ENCODE assay signal across 20 cellular contexts in genomic region chr10:89695307-89695706, GRCh38. TPM values are rescaled to one million over a fixed set of nuclear protein-coding genes. Genes with fewer than 3 reads are reported as not detected.
DNase-seq lines count a peak whose midpoint lies in the region; ATAC-seq and TF ChIP-seq lines count a peak whose summit lies in the region.
"Had no signal": no experiment of that assay in that cellular context is flagged by ENCODE, and none has a peak within 500 bp of the region (broad histone marks: within the 10 kb centered on the region; RNA-seq: fewer than 3 reads in every experiment).

No MANE protein-coding gene starts in this region.

- no peaks in the 10 kb centered on the region for H3K27me3 ChIP-seq in HUES64 (ENCODE audit: insufficient read depth, low read length)
- no peaks in the 10 kb centered on the region for H3K27me3 ChIP-seq in foreskin keratinocyte

- H3K4me1 ChIP-seq in HUES64 (ENCODE audit: insufficient read depth, low read length) (peaks cover 20% of the 10 kb centered on the region), foreskin keratinocyte (peaks cover 10% of the 10 kb centered on the region)

- H3K9ac ChIP-seq in HUES64 (ENCODE audit: low read depth, low read length), result no peak overlapping the region

- no peaks in the 10 kb centered on the region for H3K36me3 Mint-ChIP-seq in CD14-positive monocyte

- H3K27ac ChIP-seq in HUES64 (ENCODE audit: low read depth, low read length) (peak overlapping the region; percentile 63; the same call in 1 of the 2 replicates), foreskin keratinocyte (no peak overlapping the region)
- H3K27ac ChIP-seq: RWPE1 had no signal

- H3K4me3 Mint-ChIP-seq in CD14-positive monocyte, result no peak overlapping the region
- H3K4me3 Mint-ChIP-seq: B cell; CD4-positive, alpha-beta T cell had no signal

- TF ChIP-seq CTCF in foreskin keratinocyte (conservative IDR thresholded peaks at IDR 0.05) (no peak), CD14-positive monocyte (IDR thresholded peaks at IDR 0.05) (no peak)

- no peaks in the 10 kb centered on the region for H3K9me3 ChIP-seq in HUES64 (ENCODE audit: insufficient read depth, low read depth, low read length)

- H3K27ac Mint-ChIP-seq in CD14-positive monocyte, result no peak overlapping the region
- H3K27ac Mint-ChIP-seq: B cell; CD4-positive, alpha-beta T cell had no signal

- H3K4me3 ChIP-seq in HUES64 (ENCODE audit: low read length), result 0 out of 2 replicates have a peak overlapping the region, but pooled peaks have one; percentile 15

- ATAC-seq in foreskin keratinocyte (no peak), left colon (peak; percentile 63), HG02840 (IDR thresholded peaks at IDR 0.05; ENCODE audit: low FRiP score, unreplicated experiment) (no peak), HG03521 (IDR thresholded peaks at IDR 0.05; ENCODE audit: unreplicated experiment) (no peak), SK-N-SH treated with all-trans-retinoic acid at 6 μM for 48 hours (no peak)

- H3K36me3 ChIP-seq in HUES64 (ENCODE audit: insufficient read depth, low read length), result no peaks in the 10 kb centered on the region

- intact Hi-C loops in left colon (cut with DNase I, micrococcal nuclease), result no loop called here
- intact Hi-C loops in CD14-positive monocyte (cut with micrococcal nuclease), result no loop called here

- DNase-seq in ELF-1 (ENCODE audit: low read depth, low spot score) (peak; percentile 69), foreskin keratinocyte (peak; percentile 44 to 60), left colon (no peak), CD14-positive monocyte (ENCODE audit: low spot score) (no peak)
- DNase-seq: Calu3; CD4-positive, alpha-beta T cell; DMS53; EL; H7; KBM-7; NCI-H187; NCI-H2107; NCI-H226; NCI-H524 had no signal

- peaks cover 4% of the 10 kb centered on the region for H3K4me1 Mint-ChIP-seq in CD14-positive monocyte

- peaks cover 0 to 2% (median 0%) of the 10 kb centered on the region in 3 donors for H3K27me3 Mint-ChIP-seq in CD14-positive monocyte (ENCODE audit: low read depth in 3 of 3)
- H3K27me3 Mint-ChIP-seq: B cell; CD4-positive, alpha-beta T cell had no signal

- 95% methylated on average over 3 of the region's 3 CpGs for WGBS in HUES64

- H3K9me3 Mint-ChIP-seq in CD14-positive monocyte, result no peaks in the 10 kb centered on the region
- H3K9me3 Mint-ChIP-seq: CD4-positive, alpha-beta T cell had no signal

TF ChIP-seq in SK-N-SH treated with all-trans-retinoic acid at 6 μM for 48 hours, 23 proteins besides CTCF, POLR2A, EP300 and RAD21:
- TF ChIP-seq TSHZ2 (CRISPR knock-in tag; IDR thresholded peaks at IDR 0.05) (no peak), ZNF70 (CRISPR knock-in tag; IDR thresholded peaks at IDR 0.05) (no peak), PATZ1 (CRISPR knock-in tag; IDR thresholded peaks at IDR 0.05; ENCODE audit: borderline replicate concordance) (no peak), TOX (CRISPR knock-in tag; IDR thresholded peaks at IDR 0.05; ENCODE audit: borderline replicate concordance) (no peak), POU6F1 (CRISPR knock-in tag; IDR thresholded peaks at IDR 0.05; ENCODE audit: borderline replicate concordance, low read depth) (no peak), GLIS3 (CRISPR knock-in tag; IDR thresholded peaks at IDR 0.05) (no peak), RARB (CRISPR knock-in tag; IDR thresholded peaks at IDR 0.05) (no peak), ARNTL (CRISPR knock-in tag; IDR thresholded peaks at IDR 0.05; ENCODE audit: borderline replicate concordance, low read depth) (no peak), ISL1 (CRISPR knock-in tag; IDR thresholded peaks at IDR 0.05) (no peak), ZNF565 (CRISPR knock-in tag; conservative IDR thresholded peaks at IDR 0.05; ENCODE audit: low read depth) (no peak), OSR1 (CRISPR knock-in tag; IDR thresholded peaks at IDR 0.05) (no peak), SNAI2 (CRISPR knock-in tag; IDR thresholded peaks at IDR 0.05) (no peak)
TF ChIP-seq in SK-N-SH treated with all-trans-retinoic acid at 6 μM for 48 hours: peak in this region for 0.

RNA-seq across cellular contexts. Expression of gene KIF20B, which starts 6.1 kb away (rescaled TPM):
- 29.5 TPM for polyA plus RNA-seq in HUES64 (2013, experiment 1 of 2)
- polyA plus RNA-seq in HUES64 (2013, experiment 2 of 2), result 30.3 TPM
- total RNA-seq in foreskin keratinocyte (25.2 and 30.4 TPM in 2 replicates), left colon (1 to 10 TPM; 5.6 to 8.9 TPM)
- polyA plus RNA-seq in foreskin keratinocyte (5.7 and 7.9 TPM in 2 replicates), CD14-positive monocyte (1 to 10 TPM; 1.5 to 3.9 TPM)

RNA-seq across cellular contexts. Expression of gene PANK1, which starts 50.3 kb away (rescaled TPM):
- polyA plus RNA-seq in HUES64 (2013, experiment 1 of 2), result 29.1 TPM
- 29.9 TPM for polyA plus RNA-seq in HUES64 (2013, experiment 2 of 2)
- 6.1 and 8.4 TPM in 2 replicates for total RNA-seq in foreskin keratinocyte
- polyA plus RNA-seq in foreskin keratinocyte, result 2.6 and 3.9 TPM in 2 replicates
- total RNA-seq in left colon, result 10 to 100 TPM; 28.7 to 33.5 TPM
- polyA plus RNA-seq in CD14-positive monocyte, result under 1 TPM; 0.31 to 0.67 TPM

Comparison
In these comparisons a context has a peak if more than half of its experiments do, and no peak if none do; other contexts are left out.
1. DNase-seq: peak in ELF-1 (single experiment) and foreskin keratinocyte (2 of 2); none in left colon (0 of 2) and CD14-positive monocyte (single experiment).